ENCODE assay signal across 7 cellular contexts in the genomic region with DNA sequence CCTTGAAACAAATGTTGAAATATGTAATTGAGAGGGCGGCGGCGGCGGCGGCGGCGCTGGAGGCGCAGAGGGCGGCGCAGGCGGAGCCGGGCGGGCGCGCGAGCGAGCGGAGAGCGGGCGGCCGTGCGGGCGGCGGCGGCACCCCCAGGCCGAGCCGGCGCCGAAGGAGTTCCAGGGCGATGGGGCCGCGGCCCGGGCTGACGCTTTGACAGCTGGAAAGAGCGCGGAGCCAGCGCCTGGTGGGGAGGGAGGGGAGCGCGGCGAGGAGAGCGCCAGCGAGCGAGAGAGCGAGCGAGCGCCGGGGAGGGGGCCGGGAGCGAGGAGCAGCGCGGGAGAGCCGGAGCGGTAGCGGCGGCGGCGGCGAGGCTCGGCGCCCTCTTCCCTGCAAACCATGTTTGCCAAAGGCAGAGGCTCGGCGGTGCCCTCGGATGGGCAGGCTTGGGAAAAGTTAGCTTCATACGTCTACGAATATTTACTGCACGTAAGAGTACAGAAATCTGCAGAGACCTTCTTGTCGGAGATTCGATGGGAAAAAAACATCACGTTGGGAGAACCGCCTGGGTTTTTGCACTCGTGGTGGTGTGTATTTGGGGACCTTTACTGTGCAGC.
DNase-seq lines count a peak whose midpoint lies in the region; ATAC-seq and TF ChIP-seq lines count a peak whose summit lies in the region.
"Not testable (repeated sequence)": the region's sequence is repeated elsewhere in the genome, so short reads cannot be mapped to it uniquely, and the experiment has no call there.

No MANE protein-coding gene starts in this region.

- H3K36me3 ChIP-seq in RWPE2 (ENCODE audit: low read depth), result not testable (repeated sequence)

- H3K4me3 ChIP-seq in RWPE2 (ENCODE audit: severe bottlenecking) (peak overlapping the region; percentile 38), skeletal muscle cell (ENCODE audit: low read depth, low read length) (peak overlapping the region; percentile 45)

- H3K36me3 Mint-ChIP-seq in endothelial cell (ENCODE audit: low read depth, unreplicated experiment), result not testable (repeated sequence)

- H3K4me1 ChIP-seq in RWPE2 (ENCODE audit: insufficient read depth, poor library complexity, severe bottlenecking), result not testable (repeated sequence)

- not testable (repeated sequence) for H3K27me3 Mint-ChIP-seq in endothelial cell (ENCODE audit: unreplicated experiment)

- H3K27me3 ChIP-seq in RWPE2 (ENCODE audit: insufficient read depth, poor library complexity, severe bottlenecking), result peaks cover 18% of the 10 kb centered on the region

- not testable (repeated sequence) for H3K9me3 ChIP-seq in RWPE2 (ENCODE audit: severe bottlenecking)

- not testable (repeated sequence) for TF ChIP-seq POLR2A in GM18505 (IDR thresholded peaks at IDR 0.05; ENCODE audit: borderline replicate concordance, extremely low read depth, insufficient read depth, insufficient read length)

- DNase-seq in LoVo (ENCODE audit: low spot score), result peak; percentile 49
- peak; percentile 41 for DNase-seq in RWPE2 (ENCODE audit: low spot score)
- DNase-seq in activated T-cell treated with anti-CD3 and anti-CD28 coated beads, Interleukin-2, amount 50 U/mL, for 48 hours, result peak; percentile 67 to 72
- peak; percentile 74 for DNase-seq in endothelial cell (ENCODE audit: low spot score)
- DNase-seq in left colon, result peak; percentile 25 to 53
- not testable (repeated sequence) for DNase-seq in skeletal muscle cell (ENCODE audit: low read depth)

- peak overlapping the region; percentile 91 for H3K4me3 Mint-ChIP-seq in endothelial cell (ENCODE audit: unreplicated experiment)

- intact Hi-C loops in left colon (cut with DNase I, micrococcal nuclease), result not testable (repeated sequence)

- peak; percentile 21 for TF ChIP-seq CTCF in RWPE2 (IDR thresholded peaks at IDR 0.05; ENCODE audit: poor library complexity, severe bottlenecking)
- TF ChIP-seq CTCF in endothelial cell (IDR thresholded peaks at IDR 0.05; ENCODE audit: unreplicated experiment), result not testable (repeated sequence)

- not testable (repeated sequence) for H3K27ac Mint-ChIP-seq in endothelial cell (ENCODE audit: unreplicated experiment)

- ATAC-seq in GM18505 (IDR thresholded peaks at IDR 0.05; ENCODE audit: unreplicated experiment), result peak; percentile 70
- ATAC-seq in RWPE2 (ENCODE audit: low read depth), result peak; percentile 84
- peak; percentile 97 for ATAC-seq in left colon

- not testable (repeated sequence) for H3K27ac ChIP-seq in RWPE2 (ENCODE audit: poor library complexity, severe bottlenecking)

- peaks cover 12% of the 10 kb centered on the region for H3K4me1 Mint-ChIP-seq in endothelial cell (ENCODE audit: unreplicated experiment)

- H3K9me3 Mint-ChIP-seq in endothelial cell (ENCODE audit: unreplicated experiment), result not testable (repeated sequence)
